In the genomic region with DNA sequence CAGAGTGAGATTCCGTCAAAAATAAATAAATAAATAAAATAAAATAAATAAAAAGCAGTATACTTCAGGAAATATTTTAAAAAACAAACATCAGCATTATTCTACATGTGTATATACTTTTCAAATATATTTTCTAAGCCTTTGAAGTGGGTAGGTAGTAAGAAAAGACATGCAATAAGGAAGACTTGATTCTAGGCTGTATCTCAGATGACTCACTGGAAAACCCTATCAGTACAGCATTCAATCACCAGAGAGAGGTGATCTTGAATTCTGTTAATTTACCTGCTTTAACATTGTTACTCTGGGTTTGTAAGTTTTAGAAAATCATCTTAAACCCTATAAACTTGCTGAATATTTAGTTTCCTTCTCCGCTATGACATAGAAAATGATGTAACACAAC, we compare ENCODE assay signal across 2 cellular contexts.
TF ChIP-seq lines count a peak whose summit lies in the region.

No MANE protein-coding gene starts in this region.

TF ChIP-seq in A549, 52 proteins besides CTCF, POLR2A, EP300 and RAD21 (continued from another document):
- TF ChIP-seq, protein P1, sequence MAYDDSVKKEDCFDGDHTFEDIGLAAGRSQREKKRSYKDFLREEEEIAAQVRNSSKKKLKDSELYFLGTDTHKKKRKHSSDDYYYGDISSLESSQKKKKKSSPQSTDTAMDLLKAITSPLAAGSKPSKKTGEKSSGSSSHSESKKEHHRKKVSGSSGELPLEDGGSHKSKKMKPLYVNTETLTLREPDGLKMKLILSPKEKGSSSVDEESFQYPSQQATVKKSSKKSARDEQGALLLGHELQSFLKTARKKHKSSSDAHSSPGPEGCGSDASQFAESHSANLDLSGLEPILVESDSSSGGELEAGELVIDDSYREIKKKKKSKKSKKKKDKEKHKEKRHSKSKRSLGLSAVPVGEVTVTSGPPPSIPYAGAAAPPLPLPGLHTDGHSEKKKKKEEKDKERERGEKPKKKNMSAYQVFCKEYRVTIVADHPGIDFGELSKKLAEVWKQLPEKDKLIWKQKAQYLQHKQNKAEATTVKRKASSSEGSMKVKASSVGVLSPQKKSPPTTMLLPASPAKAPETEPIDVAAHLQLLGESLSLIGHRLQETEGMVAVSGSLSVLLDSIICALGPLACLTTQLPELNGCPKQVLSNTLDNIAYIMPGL (CRISPR knock-in tag; IDR thresholded peaks at IDR 0.05; ENCODE audit: borderline replicate concordance) = no peak
- TF ChIP-seq TFCP2L1 (CRISPR knock-in tag; IDR thresholded peaks at IDR 0.05) = no peak
- TF ChIP-seq, protein P2, sequence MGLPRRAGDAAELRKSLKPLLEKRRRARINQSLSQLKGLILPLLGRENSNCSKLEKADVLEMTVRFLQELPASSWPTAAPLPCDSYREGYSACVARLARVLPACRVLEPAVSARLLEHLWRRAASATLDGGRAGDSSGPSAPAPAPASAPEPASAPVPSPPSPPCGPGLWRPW (IDR thresholded peaks at IDR 0.05) = no peak
- TF ChIP-seq MAZ (IDR thresholded peaks at IDR 0.05; ENCODE audit: borderline replicate concordance, low read depth, low read length) = no peak
- TF ChIP-seq ESRRA (IDR thresholded peaks at IDR 0.05; ENCODE audit: borderline replicate concordance, low read length) = no peak
- TF ChIP-seq KDM5A (IDR thresholded peaks at IDR 0.05) = no peak
- TF ChIP-seq ZNF302 (CRISPR knock-in tag; IDR thresholded peaks at IDR 0.05) = no peak
- TF ChIP-seq RFX5 (IDR thresholded peaks at IDR 0.05) = no peak
- no peak for TF ChIP-seq ZFP36 (IDR thresholded peaks at IDR 0.05; ENCODE audit: borderline replicate concordance, partially characterized antibody)
- no peak for TF ChIP-seq FOXS1 (CRISPR knock-in tag; IDR thresholded peaks at IDR 0.05)
- TF ChIP-seq MAFK (IDR thresholded peaks at IDR 0.05; ENCODE audit: partially characterized antibody) = no peak

TF ChIP-seq in GM23338, 12 proteins besides CTCF, POLR2A, EP300 and RAD21 (continued from another document):
- TF ChIP-seq, protein P3, sequence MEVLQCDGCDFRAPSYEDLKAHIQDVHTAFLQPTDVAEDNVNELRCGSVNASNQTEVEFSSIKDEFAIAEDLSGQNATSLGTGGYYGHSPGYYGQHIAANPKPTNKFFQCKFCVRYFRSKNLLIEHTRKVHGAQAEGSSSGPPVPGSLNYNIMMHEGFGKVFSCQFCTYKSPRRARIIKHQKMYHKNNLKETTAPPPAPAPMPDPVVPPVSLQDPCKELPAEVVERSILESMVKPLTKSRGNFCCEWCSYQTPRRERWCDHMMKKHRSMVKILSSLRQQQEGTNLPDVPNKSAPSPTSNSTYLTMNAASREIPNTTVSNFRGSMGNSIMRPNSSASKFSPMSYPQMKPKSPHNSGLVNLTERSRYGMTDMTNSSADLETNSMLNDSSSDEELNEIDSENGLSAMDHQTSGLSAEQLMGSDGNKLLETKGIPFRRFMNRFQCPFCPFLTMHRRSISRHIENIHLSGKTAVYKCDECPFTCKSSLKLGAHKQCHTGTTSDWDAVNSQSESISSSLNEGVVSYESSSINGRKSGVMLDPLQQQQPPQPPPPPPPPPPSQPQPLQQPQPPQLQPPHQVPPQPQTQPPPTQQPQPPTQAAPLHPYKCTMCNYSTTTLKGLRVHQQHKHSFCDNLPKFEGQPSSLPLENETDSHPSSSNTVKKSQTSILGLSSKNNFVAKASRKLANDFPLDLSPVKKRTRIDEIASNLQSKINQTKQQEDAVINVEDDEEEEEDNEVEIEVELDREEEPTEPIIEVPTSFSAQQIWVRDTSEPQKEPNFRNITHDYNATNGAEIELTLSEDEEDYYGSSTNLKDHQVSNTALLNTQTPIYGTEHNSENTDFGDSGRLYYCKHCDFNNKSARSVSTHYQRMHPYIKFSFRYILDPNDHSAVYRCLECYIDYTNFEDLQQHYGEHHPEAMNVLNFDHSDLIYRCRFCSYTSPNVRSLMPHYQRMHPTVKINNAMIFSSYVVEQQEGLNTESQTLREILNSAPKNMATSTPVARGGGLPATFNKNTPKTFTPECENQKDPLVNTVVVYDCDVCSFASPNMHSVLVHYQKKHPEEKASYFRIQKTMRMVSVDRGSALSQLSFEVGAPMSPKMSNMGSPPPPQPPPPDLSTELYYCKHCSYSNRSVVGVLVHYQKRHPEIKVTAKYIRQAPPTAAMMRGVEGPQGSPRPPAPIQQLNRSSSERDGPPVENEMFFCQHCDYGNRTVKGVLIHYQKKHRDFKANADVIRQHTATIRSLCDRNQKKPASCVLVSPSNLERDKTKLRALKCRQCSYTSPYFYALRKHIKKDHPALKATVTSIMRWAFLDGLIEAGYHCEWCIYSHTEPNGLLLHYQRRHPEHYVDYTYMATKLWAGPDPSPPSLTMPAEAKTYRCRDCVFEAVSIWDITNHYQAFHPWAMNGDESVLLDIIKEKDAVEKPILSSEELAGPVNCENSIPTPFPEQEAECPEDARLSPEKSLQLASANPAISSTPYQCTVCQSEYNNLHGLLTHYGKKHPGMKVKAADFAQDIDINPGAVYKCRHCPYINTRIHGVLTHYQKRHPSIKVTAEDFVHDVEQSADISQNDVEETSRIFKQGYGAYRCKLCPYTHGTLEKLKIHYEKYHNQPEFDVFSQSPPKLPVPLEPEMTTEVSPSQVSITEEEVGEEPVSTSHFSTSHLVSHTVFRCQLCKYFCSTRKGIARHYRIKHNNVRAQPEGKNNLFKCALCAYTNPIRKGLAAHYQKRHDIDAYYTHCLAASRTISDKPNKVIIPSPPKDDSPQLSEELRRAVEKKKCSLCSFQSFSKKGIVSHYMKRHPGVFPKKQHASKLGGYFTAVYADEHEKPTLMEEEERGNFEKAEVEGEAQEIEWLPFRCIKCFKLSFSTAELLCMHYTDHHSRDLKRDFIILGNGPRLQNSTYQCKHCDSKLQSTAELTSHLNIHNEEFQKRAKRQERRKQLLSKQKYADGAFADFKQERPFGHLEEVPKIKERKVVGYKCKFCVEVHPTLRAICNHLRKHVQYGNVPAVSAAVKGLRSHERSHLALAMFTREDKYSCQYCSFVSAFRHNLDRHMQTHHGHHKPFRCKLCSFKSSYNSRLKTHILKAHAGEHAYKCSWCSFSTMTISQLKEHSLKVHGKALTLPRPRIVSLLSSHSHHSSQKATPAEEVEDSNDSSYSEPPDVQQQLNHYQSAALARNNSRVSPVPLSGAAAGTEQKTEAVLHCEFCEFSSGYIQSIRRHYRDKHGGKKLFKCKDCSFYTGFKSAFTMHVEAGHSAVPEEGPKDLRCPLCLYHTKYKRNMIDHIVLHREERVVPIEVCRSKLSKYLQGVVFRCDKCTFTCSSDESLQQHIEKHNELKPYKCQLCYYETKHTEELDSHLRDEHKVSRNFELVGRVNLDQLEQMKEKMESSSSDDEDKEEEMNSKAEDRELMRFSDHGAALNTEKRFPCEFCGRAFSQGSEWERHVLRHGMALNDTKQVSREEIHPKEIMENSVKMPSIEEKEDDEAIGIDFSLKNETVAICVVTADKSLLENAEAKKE (CRISPR knock-in tag; IDR thresholded peaks at IDR 0.05) = no peak
- TF ChIP-seq, protein P4, sequence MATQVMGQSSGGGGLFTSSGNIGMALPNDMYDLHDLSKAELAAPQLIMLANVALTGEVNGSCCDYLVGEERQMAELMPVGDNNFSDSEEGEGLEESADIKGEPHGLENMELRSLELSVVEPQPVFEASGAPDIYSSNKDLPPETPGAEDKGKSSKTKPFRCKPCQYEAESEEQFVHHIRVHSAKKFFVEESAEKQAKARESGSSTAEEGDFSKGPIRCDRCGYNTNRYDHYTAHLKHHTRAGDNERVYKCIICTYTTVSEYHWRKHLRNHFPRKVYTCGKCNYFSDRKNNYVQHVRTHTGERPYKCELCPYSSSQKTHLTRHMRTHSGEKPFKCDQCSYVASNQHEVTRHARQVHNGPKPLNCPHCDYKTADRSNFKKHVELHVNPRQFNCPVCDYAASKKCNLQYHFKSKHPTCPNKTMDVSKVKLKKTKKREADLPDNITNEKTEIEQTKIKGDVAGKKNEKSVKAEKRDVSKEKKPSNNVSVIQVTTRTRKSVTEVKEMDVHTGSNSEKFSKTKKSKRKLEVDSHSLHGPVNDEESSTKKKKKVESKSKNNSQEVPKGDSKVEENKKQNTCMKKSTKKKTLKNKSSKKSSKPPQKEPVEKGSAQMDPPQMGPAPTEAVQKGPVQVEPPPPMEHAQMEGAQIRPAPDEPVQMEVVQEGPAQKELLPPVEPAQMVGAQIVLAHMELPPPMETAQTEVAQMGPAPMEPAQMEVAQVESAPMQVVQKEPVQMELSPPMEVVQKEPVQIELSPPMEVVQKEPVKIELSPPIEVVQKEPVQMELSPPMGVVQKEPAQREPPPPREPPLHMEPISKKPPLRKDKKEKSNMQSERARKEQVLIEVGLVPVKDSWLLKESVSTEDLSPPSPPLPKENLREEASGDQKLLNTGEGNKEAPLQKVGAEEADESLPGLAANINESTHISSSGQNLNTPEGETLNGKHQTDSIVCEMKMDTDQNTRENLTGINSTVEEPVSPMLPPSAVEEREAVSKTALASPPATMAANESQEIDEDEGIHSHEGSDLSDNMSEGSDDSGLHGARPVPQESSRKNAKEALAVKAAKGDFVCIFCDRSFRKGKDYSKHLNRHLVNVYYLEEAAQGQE (IDR thresholded peaks at IDR 0.05; ENCODE audit: unreplicated experiment) = no peak
- TF ChIP-seq JUNB (IDR thresholded peaks at IDR 0.05; ENCODE audit: unreplicated experiment) = no peak
